8 cellular contexts compared by ENCODE assay signal in genomic region chr16:28623172-28623711, GRCh38. TPM values are rescaled to one million over a fixed set of nuclear protein-coding genes. Genes with fewer than 3 reads are reported as not detected.
DNase-seq lines count a peak whose midpoint lies in the region; ATAC-seq lines count a peak whose summit lies in the region.

No MANE protein-coding gene starts in this region.

- CTCF ChIA-PET in activated naive CD4-positive, alpha-beta T cell treated with anti-CD3 and anti-CD28 coated beads for 36 hours (lab: Charles Lee) = no interaction called here

- peak overlapping the region; percentile 78 for H3K27ac Mint-ChIP-seq in activated naive CD4-positive, alpha-beta T cell treated with anti-CD3 and anti-CD28 coated beads for 36 hours

- H3K4me3 Mint-ChIP-seq in activated naive CD4-positive, alpha-beta T cell treated with anti-CD3 and anti-CD28 coated beads for 36 hours = peak overlapping the region; percentile 83

- DNase-seq in NCI-H1436 (lab: John Stamatoyannopoulos, UW) (peak; percentile 68), NCI-H1436 treated with DMSO at 0.1 percent for 48 hours (lab: John Stamatoyannopoulos, UW) (no peak), RKO (ENCODE audit: low spot score) (peak; percentile 69), iPS-NIHi11 (ENCODE audit: low spot score) (peak; percentile 71)
- peak; percentile 74 for DNase-seq in activated naive CD4-positive, alpha-beta T cell treated with anti-CD3 and anti-CD28 coated beads for 36 hours
- DNase-seq in stimulated activated CD4-positive, alpha-beta T cell treated with anti-CD3 and anti-CD28 coated beads, Interleukin-2, amount 100 ng/mL, for 48 hours = peak; percentile 52 to 61

- no peaks in the 10 kb centered on the region for H3K9me3 Mint-ChIP-seq in activated naive CD4-positive, alpha-beta T cell treated with anti-CD3 and anti-CD28 coated beads for 36 hours

- intact Hi-C loops in activated naive CD4-positive, alpha-beta T cell treated with anti-CD3 and anti-CD28 coated beads for 36 hours (cut with micrococcal nuclease) = no loop called here

- H3K36me3 Mint-ChIP-seq in activated naive CD4-positive, alpha-beta T cell treated with anti-CD3 and anti-CD28 coated beads for 36 hours (ENCODE audit: low read depth) = peaks cover 5% of the 10 kb centered on the region

- ATAC-seq in GM21619 (IDR thresholded peaks at IDR 0.05; ENCODE audit: unreplicated experiment) (no peak), HG03159 (IDR thresholded peaks at IDR 0.05; ENCODE audit: unreplicated experiment) (no peak)

- H3K4me1 Mint-ChIP-seq in activated naive CD4-positive, alpha-beta T cell treated with anti-CD3 and anti-CD28 coated beads for 36 hours (ENCODE audit: low read depth) = peaks cover 18% of the 10 kb centered on the region

- no peaks in the 10 kb centered on the region for H3K27me3 Mint-ChIP-seq in activated naive CD4-positive, alpha-beta T cell treated with anti-CD3 and anti-CD28 coated beads for 36 hours (ENCODE audit: low read depth)

RNA-seq across cellular contexts. Expression of gene SULT1A1, which starts 13.4 kb away (rescaled TPM):
- 10 to 100 TPM in 1 of 2 experiments, 1 to 10 TPM in 1; 9.7 to 10.8 TPM for total RNA-seq in activated naive CD4-positive, alpha-beta T cell treated with anti-CD3 and anti-CD28 coated beads for 36 hours

RNA-seq across cellular contexts. Expression of gene NPIPB8, which starts 14.6 kb away (rescaled TPM):
- total RNA-seq in activated naive CD4-positive, alpha-beta T cell treated with anti-CD3 and anti-CD28 coated beads for 36 hours = not detected

RNA-seq across cellular contexts. Expression of gene SULT1A2, which starts 26.4 kb away (rescaled TPM):
- under 1 TPM; 0.29 to 0.40 TPM for total RNA-seq in activated naive CD4-positive, alpha-beta T cell treated with anti-CD3 and anti-CD28 coated beads for 36 hours
